ENCODE assay signal across 2 cellular contexts in genomic region chr18:8614875-8615274, GRCh38.
TF ChIP-seq lines count a peak whose summit lies in the region.

No MANE protein-coding gene starts in this region.

TF ChIP-seq in HepG2, 621 proteins besides CTCF, POLR2A, EP300 and RAD21:
- TF ChIP-seq BCLAF1 (IDR thresholded peaks at IDR 0.05) (no peak), ARID5B (CRISPR knock-in tag; IDR thresholded peaks at IDR 0.05) (no peak), ZNF709 (CRISPR knock-in tag; IDR thresholded peaks at IDR 0.05) (no peak), ZNF18 (CRISPR knock-in tag; IDR thresholded peaks at IDR 0.05; ENCODE audit: insufficient replicate concordance) (no peak), AKAP8 (CRISPR knock-in tag; IDR thresholded peaks at IDR 0.05) (no peak), MAX (IDR thresholded peaks at IDR 0.05) (no peak), TCF7L2 (IDR thresholded peaks at IDR 0.05; ENCODE audit: low read depth, low read length) (no peak), ISL2 (CRISPR knock-in tag; IDR thresholded peaks at IDR 0.05) (no peak), DZIP1 (CRISPR knock-in tag; IDR thresholded peaks at IDR 0.05) (no peak), CHD2 (IDR thresholded peaks at IDR 0.05; ENCODE audit: low read depth, low read length) (no peak), HES4 (CRISPR knock-in tag; IDR thresholded peaks at IDR 0.05; ENCODE audit: borderline replicate concordance) (no peak), ZNF580 (CRISPR knock-in tag; IDR thresholded peaks at IDR 0.05; ENCODE audit: borderline replicate concordance, low read depth) (no peak), ZNF432 (CRISPR knock-in tag; IDR thresholded peaks at IDR 0.05; ENCODE audit: borderline replicate concordance) (no peak), ZNF562 (CRISPR knock-in tag; IDR thresholded peaks at IDR 0.05; ENCODE audit: borderline replicate concordance) (no peak), ZNF343 (CRISPR knock-in tag; IDR thresholded peaks at IDR 0.05) (no peak)

TF ChIP-seq in K562, 482 proteins besides CTCF, POLR2A, EP300 and RAD21:
- peak; percentile 29; the same call in 1 of the 2 replicates for TF ChIP-seq TFAP4 (CRISPR knock-in tag; IDR thresholded peaks at IDR 0.05; ENCODE audit: borderline replicate concordance)
- no peak for TF ChIP-seq TCF7 (IDR thresholded peaks at IDR 0.05; ENCODE audit: borderline replicate concordance)
- TF ChIP-seq ZNF695 (CRISPR knock-in tag; IDR thresholded peaks at IDR 0.05): no peak
- TF ChIP-seq TSHZ1 (CRISPR knock-in tag; IDR thresholded peaks at IDR 0.05): no peak
- no peak for TF ChIP-seq PHF21A (IDR thresholded peaks at IDR 0.05; ENCODE audit: borderline replicate concordance, low read depth)
